ENCODE assay signal across 23 cellular contexts in the genomic region with DNA sequence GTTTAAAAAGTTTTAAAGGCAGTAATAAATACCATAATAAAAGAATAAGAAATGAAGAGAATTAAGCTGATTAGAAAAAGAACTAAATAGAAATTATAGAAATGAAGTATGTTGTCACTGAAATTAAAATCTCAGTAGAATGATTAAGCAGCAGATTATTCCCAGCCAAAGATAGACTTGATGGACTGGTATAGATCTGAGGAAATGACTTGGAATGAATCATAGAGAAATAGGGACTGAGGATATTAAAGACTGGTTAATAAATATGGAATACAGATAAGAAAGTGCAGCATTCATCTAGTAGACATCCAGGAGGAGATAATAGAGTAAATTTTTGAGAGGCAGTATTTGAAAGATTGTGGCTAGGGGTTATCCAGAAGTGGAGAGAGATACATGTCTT. TPM values are rescaled to one million over a fixed set of nuclear protein-coding genes. Genes with fewer than 3 reads are reported as not detected.
DNase-seq lines count a peak whose midpoint lies in the region; ATAC-seq, FAIRE-seq and TF ChIP-seq lines count a peak whose summit lies in the region.
"Had no signal": no experiment of that assay in that cellular context is flagged by ENCODE, and none has a peak within 500 bp of the region (broad histone marks: within the 10 kb centered on the region; RNA-seq: fewer than 3 reads in every experiment).

No MANE protein-coding gene starts in this region.

- H3K36me3 Mint-ChIP-seq in activated T-cell treated with anti-CD3 and anti-CD28 coated beads, Interleukin-2, amount 50 U/mL, for 4 hours (ENCODE audit: insufficient read depth) = no peaks in the 10 kb centered on the region
- H3K36me3 Mint-ChIP-seq: CD4-positive, CD25-positive, alpha-beta regulatory T cell; CD8-positive, alpha-beta memory T cell had no signal

- H3K4me1 Mint-ChIP-seq in activated T-cell treated with anti-CD3 and anti-CD28 coated beads, Interleukin-2, amount 50 U/mL, for 4 hours (ENCODE audit: low read depth) = no peaks in the 10 kb centered on the region
- H3K4me1 Mint-ChIP-seq: B cell; CD4-positive, CD25-positive, alpha-beta regulatory T cell; CD8-positive, alpha-beta memory T cell had no signal

- H3K4me1 ChIP-seq in foreskin keratinocyte = peaks cover 20% of the 10 kb centered on the region
- H3K4me1 ChIP-seq: BLaER1 had no signal

- H3K4me3 Mint-ChIP-seq in activated T-cell treated with anti-CD3 and anti-CD28 coated beads, Interleukin-2, amount 50 U/mL, for 4 hours = no peak overlapping the region
- H3K4me3 Mint-ChIP-seq: B cell; CD4-positive, CD25-positive, alpha-beta regulatory T cell; CD8-positive, alpha-beta memory T cell had no signal

- no peak overlapping the region for H3K27ac ChIP-seq in foreskin keratinocyte
- H3K27ac ChIP-seq: 22Rv1, BLaER1, C4-2B, GM23248 had no signal

- H3K27me3 ChIP-seq in bronchial epithelial cell (ENCODE audit: control insufficient read depth, insufficient read depth, low read length) (no peaks in the 10 kb centered on the region), foreskin keratinocyte (no peaks in the 10 kb centered on the region)
- H3K27me3 ChIP-seq: BLaER1 had no signal

- ATAC-seq in foreskin keratinocyte (peak; percentile 33), HG02840 (IDR thresholded peaks at IDR 0.05; ENCODE audit: low FRiP score, unreplicated experiment) (no peak)
- no peak for ATAC-seq in activated T-cell treated with anti-CD3 and anti-CD28 coated beads, Interleukin-2, amount 50 U/mL, for 4 hours

- H3K36me3 ChIP-seq in bronchial epithelial cell (ENCODE audit: control insufficient read depth, insufficient read depth, low read length) = no peaks in the 10 kb centered on the region

- DNase-seq in D721Med (ENCODE audit: insufficient read length, low spot score) = no peak
- DNase-seq in bronchial epithelial cell (ENCODE audit: low read depth) = peak; percentile 65
- DNase-seq in epithelial cell of esophagus (ENCODE audit: low read depth) = peak; percentile 63
- DNase-seq in foreskin keratinocyte = peak in 1 of 2 donors; percentile 33
- DNase-seq in GDM1 (lab: John Stamatoyannopoulos, UW) = no peak
- DNase-seq in dermis blood vessel endothelial cell = no peak
- no peak for DNase-seq in activated T-cell treated with anti-CD3 and anti-CD28 coated beads, Interleukin-2, amount 50 U/mL, for 4 hours
- DNase-seq: CD4-positive, CD25-positive, alpha-beta regulatory T cell; CD8-positive, alpha-beta memory T cell; DMS53; DMS79 treated with DMSO at 0.1 percent for 48 hours; GM23248; H7; HCEC 1CT had no signal

- H3K27me3 Mint-ChIP-seq in activated T-cell treated with anti-CD3 and anti-CD28 coated beads, Interleukin-2, amount 50 U/mL, for 4 hours (ENCODE audit: low read depth) = peaks cover 2% of the 10 kb centered on the region
- H3K27me3 Mint-ChIP-seq: B cell; CD4-positive, CD25-positive, alpha-beta regulatory T cell had no signal

- H3K9me3 Mint-ChIP-seq in activated T-cell treated with anti-CD3 and anti-CD28 coated beads, Interleukin-2, amount 50 U/mL, for 4 hours = no peaks in the 10 kb centered on the region

- FAIRE-seq in D721Med (lab: Jason Lieb, UNC) = peak; percentile 25
- FAIRE-seq in bronchial epithelial cell (lab: Jason Lieb, UNC) = no peak
- FAIRE-seq: A204.1, GM12892, H1 had no signal

- H3K4me3 ChIP-seq in bronchial epithelial cell (ENCODE audit: low read depth, low read length) = no peak overlapping the region
- H3K4me3 ChIP-seq in epithelial cell of esophagus (ENCODE audit: low read length) = no peak overlapping the region
- H3K4me3 ChIP-seq: BLaER1, GM23248 had no signal

- no peak for TF ChIP-seq CTCF in D721Med (IDR thresholded peaks at IDR 0.05; ENCODE audit: insufficient read depth, missing control alignments)
- TF ChIP-seq CTCF in bronchial epithelial cell (IDR thresholded peaks at IDR 0.05; ENCODE audit: insufficient read depth, low read length, severe bottlenecking) = no peak
- no peak for TF ChIP-seq CTCF in epithelial cell of esophagus (IDR thresholded peaks at IDR 0.05; ENCODE audit: insufficient read depth, low read depth, low read length, missing control alignments)
- TF ChIP-seq CTCF in foreskin keratinocyte (conservative IDR thresholded peaks at IDR 0.05) = no peak

RNA-seq across cellular contexts. Expression of a gene that starts 28.7 kb away (rescaled TPM):
- total RNA-seq in bronchial epithelial cell (3.9 and 10.4 TPM in 2 replicates), foreskin keratinocyte (13.4 and 16.2 TPM in 2 replicates), dermis blood vessel endothelial cell (1.7 and 2.3 TPM in 2 replicates)
- polyA plus RNA-seq in foreskin keratinocyte = 3.9 and 5.5 TPM in 2 replicates
- total RNA-seq in activated T-cell treated with anti-CD3 and anti-CD28 coated beads, Interleukin-2, amount 50 U/mL, for 4 hours = under 1 TPM in 2 of 3 donors, not detected in 1; 0.05 TPM
- total RNA-seq: CD4-positive, CD25-positive, alpha-beta regulatory T cell had no signal
- polyA plus RNA-seq: AG04450; CD8-positive, alpha-beta memory T cell had no signal

Comparison
In these comparisons a context has a peak if more than half of its experiments do, and no peak if none do; other contexts are left out.
1. DNase-seq: peak in bronchial epithelial cell (single experiment) and epithelial cell of esophagus (single experiment); none in D721Med (single experiment), GDM1 (single experiment), dermis blood vessel endothelial cell (single experiment) and activated T-cell treated with anti-CD3 and anti-CD28 coated beads, Interleukin-2, amount 50 U/mL, for 4 hours (single experiment).